13 cellular contexts compared by ENCODE assay signal in the genomic region with DNA sequence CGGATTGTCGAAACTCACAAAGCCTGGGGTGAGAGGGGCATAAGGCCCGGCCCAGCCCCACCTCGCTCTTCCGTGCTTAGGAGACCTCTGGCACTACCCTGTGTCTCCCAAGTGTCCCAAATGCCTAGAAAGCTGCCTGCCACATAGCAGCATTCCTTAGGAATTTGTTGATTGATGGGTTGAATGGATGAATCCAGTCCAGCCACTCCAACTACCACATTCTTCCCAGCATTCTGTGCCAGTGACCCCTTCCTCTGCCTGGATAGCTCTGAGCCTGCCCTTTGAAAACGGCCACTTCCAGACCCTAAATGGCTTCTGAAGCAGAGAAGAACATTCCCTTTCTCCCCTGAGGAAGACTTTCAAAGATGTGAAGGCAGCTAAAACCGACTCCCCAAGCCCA. TPM values are rescaled to one million over a fixed set of nuclear protein-coding genes. Genes with fewer than 3 reads are reported as not detected.
DNase-seq lines count a peak whose midpoint lies in the region; ATAC-seq and TF ChIP-seq lines count a peak whose summit lies in the region.
"Had no signal": no experiment of that assay in that cellular context is flagged by ENCODE, and none has a peak within 500 bp of the region (broad histone marks: within the 10 kb centered on the region; RNA-seq: fewer than 3 reads in every experiment).

No MANE protein-coding gene starts in this region.

- peaks cover 8% of the 10 kb centered on the region for H3K36me3 Mint-ChIP-seq in WTC11
- H3K36me3 Mint-ChIP-seq in effector memory CD8-positive, alpha-beta T cell (ENCODE audit: insufficient read depth): no peaks in the 10 kb centered on the region

- no peak for TF ChIP-seq CTCF in WTC11 (IDR thresholded peaks at IDR 0.05)

- POLR2A ChIA-PET in WTC11 (lab: Charles Lee): no interaction called here

- no peaks in the 10 kb centered on the region for H3K9me3 Mint-ChIP-seq in WTC11
- no peaks in the 10 kb centered on the region for H3K9me3 Mint-ChIP-seq in effector memory CD8-positive, alpha-beta T cell
- H3K9me3 Mint-ChIP-seq: CD8-positive, alpha-beta memory T cell; IgD-negative memory B cell had no signal

- no peaks in the 10 kb centered on the region for H3K4me1 Mint-ChIP-seq in WTC11
- peaks cover 7 to 13% of the 10 kb centered on the region in 2 donors for H3K4me1 Mint-ChIP-seq in effector memory CD8-positive, alpha-beta T cell (ENCODE audit: low read depth in 2 of 2)

- DNase-seq in D341Med (ENCODE audit: low spot score) (peak; percentile 30), WTC11 (ENCODE audit: low spot score) (no peak), islet precursor cell (peak; percentile 60), NCI-H1048 (lab: John Stamatoyannopoulos, UW) (no peak)
- no peak for DNase-seq in effector memory CD8-positive, alpha-beta T cell
- DNase-seq in stimulated activated naive CD4-positive, alpha-beta T cell (lab: John Stamatoyannopoulos, UW): no peak
- DNase-seq: BE2C; Caco-2; CD8-positive, alpha-beta memory T cell; HCEC 1CT had no signal

- H3K27ac Mint-ChIP-seq in WTC11: peak overlapping the region; percentile 66
- H3K27ac Mint-ChIP-seq in effector memory CD8-positive, alpha-beta T cell: no peak overlapping the region

- CTCF ChIA-PET in WTC11 (lab: Charles Lee): interaction anchor here (0.6 to 2.1 kb wide), 4 partner anchors 9 to 132 kb away, joined by 3 to 6 read pairs (median 5); a partner anchor contains a TSS

- H3K4me3 Mint-ChIP-seq in WTC11: no peak overlapping the region
- no peak overlapping the region for H3K4me3 Mint-ChIP-seq in effector memory CD8-positive, alpha-beta T cell
- H3K4me3 Mint-ChIP-seq: CD8-positive, alpha-beta memory T cell; IgD-negative memory B cell had no signal

- no peak for ATAC-seq in WTC11
- no peak for ATAC-seq in effector memory CD8-positive, alpha-beta T cell (replicated peaks)

- no peaks in the 10 kb centered on the region for H3K27me3 Mint-ChIP-seq in WTC11 (ENCODE audit: low read depth)
- no peaks in the 10 kb centered on the region for H3K27me3 Mint-ChIP-seq in effector memory CD8-positive, alpha-beta T cell
- H3K27me3 Mint-ChIP-seq: CD8-positive, alpha-beta memory T cell had no signal

TF ChIP-seq in WTC11, 78 proteins besides CTCF, POLR2A, EP300 and RAD21 (continues in another document):
- TF ChIP-seq, protein P1, sequence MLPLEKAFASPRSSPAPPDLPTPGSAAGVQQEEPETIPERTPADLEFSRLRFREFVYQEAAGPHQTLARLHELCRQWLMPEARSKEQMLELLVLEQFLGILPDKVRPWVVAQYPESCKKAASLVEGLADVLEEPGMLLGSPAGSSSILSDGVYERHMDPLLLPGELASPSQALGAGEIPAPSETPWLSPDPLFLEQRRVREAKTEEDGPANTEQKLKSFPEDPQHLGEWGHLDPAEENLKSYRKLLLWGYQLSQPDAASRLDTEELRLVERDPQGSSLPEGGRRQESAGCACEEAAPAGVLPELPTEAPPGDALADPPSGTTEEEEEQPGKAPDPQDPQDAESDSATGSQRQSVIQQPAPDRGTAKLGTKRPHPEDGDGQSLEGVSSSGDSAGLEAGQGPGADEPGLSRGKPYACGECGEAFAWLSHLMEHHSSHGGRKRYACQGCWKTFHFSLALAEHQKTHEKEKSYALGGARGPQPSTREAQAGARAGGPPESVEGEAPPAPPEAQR (CRISPR knock-in tag; IDR thresholded peaks at IDR 0.05): no peak
- TF ChIP-seq, protein P2, sequence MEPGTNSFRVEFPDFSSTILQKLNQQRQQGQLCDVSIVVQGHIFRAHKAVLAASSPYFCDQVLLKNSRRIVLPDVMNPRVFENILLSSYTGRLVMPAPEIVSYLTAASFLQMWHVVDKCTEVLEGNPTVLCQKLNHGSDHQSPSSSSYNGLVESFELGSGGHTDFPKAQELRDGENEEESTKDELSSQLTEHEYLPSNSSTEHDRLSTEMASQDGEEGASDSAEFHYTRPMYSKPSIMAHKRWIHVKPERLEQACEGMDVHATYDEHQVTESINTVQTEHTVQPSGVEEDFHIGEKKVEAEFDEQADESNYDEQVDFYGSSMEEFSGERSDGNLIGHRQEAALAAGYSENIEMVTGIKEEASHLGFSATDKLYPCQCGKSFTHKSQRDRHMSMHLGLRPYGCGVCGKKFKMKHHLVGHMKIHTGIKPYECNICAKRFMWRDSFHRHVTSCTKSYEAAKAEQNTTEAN (CRISPR knock-in tag; IDR thresholded peaks at IDR 0.05): no peak
- TF ChIP-seq, protein P3, sequence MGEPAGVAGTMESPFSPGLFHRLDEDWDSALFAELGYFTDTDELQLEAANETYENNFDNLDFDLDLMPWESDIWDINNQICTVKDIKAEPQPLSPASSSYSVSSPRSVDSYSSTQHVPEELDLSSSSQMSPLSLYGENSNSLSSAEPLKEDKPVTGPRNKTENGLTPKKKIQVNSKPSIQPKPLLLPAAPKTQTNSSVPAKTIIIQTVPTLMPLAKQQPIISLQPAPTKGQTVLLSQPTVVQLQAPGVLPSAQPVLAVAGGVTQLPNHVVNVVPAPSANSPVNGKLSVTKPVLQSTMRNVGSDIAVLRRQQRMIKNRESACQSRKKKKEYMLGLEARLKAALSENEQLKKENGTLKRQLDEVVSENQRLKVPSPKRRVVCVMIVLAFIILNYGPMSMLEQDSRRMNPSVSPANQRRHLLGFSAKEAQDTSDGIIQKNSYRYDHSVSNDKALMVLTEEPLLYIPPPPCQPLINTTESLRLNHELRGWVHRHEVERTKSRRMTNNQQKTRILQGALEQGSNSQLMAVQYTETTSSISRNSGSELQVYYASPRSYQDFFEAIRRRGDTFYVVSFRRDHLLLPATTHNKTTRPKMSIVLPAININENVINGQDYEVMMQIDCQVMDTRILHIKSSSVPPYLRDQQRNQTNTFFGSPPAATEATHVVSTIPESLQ (CRISPR knock-in tag; IDR thresholded peaks at IDR 0.05): no peak
- no peak for TF ChIP-seq CBFB (CRISPR knock-in tag; IDR thresholded peaks at IDR 0.05; ENCODE audit: low read depth)
- TF ChIP-seq NR1H2 (CRISPR knock-in tag; IDR thresholded peaks at IDR 0.05): no peak
- TF ChIP-seq, protein P4, sequence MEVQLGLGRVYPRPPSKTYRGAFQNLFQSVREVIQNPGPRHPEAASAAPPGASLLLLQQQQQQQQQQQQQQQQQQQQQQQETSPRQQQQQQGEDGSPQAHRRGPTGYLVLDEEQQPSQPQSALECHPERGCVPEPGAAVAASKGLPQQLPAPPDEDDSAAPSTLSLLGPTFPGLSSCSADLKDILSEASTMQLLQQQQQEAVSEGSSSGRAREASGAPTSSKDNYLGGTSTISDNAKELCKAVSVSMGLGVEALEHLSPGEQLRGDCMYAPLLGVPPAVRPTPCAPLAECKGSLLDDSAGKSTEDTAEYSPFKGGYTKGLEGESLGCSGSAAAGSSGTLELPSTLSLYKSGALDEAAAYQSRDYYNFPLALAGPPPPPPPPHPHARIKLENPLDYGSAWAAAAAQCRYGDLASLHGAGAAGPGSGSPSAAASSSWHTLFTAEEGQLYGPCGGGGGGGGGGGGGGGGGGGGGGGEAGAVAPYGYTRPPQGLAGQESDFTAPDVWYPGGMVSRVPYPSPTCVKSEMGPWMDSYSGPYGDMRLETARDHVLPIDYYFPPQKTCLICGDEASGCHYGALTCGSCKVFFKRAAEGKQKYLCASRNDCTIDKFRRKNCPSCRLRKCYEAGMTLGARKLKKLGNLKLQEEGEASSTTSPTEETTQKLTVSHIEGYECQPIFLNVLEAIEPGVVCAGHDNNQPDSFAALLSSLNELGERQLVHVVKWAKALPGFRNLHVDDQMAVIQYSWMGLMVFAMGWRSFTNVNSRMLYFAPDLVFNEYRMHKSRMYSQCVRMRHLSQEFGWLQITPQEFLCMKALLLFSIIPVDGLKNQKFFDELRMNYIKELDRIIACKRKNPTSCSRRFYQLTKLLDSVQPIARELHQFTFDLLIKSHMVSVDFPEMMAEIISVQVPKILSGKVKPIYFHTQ (CRISPR knock-in tag; IDR thresholded peaks at IDR 0.05): no peak
- no peak for TF ChIP-seq FOXJ3 (CRISPR knock-in tag; IDR thresholded peaks at IDR 0.05; ENCODE audit: borderline replicate concordance)
- no peak for TF ChIP-seq TP53 (CRISPR knock-in tag; IDR thresholded peaks at IDR 0.05)
- no peak for TF ChIP-seq ELF4 (CRISPR knock-in tag; IDR thresholded peaks at IDR 0.05; ENCODE audit: low read depth)
- TF ChIP-seq TEAD1 (CRISPR knock-in tag; IDR thresholded peaks at IDR 0.05): no peak
- TF ChIP-seq, protein P5, sequence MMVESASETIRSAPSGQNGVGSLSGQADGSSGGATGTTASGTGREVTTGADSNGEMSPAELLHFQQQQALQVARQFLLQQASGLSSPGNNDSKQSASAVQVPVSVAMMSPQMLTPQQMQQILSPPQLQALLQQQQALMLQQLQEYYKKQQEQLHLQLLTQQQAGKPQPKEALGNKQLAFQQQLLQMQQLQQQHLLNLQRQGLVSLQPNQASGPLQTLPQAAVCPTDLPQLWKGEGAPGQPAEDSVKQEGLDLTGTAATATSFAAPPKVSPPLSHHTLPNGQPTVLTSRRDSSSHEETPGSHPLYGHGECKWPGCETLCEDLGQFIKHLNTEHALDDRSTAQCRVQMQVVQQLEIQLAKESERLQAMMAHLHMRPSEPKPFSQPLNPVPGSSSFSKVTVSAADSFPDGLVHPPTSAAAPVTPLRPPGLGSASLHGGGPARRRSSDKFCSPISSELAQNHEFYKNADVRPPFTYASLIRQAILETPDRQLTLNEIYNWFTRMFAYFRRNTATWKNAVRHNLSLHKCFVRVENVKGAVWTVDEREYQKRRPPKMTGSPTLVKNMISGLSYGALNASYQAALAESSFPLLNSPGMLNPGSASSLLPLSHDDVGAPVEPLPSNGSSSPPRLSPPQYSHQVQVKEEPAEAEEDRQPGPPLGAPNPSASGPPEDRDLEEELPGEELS (CRISPR knock-in tag; IDR thresholded peaks at IDR 0.05): no peak
- no peak for TF ChIP-seq NFATC4 (CRISPR knock-in tag; IDR thresholded peaks at IDR 0.05)
- TF ChIP-seq, protein P6, sequence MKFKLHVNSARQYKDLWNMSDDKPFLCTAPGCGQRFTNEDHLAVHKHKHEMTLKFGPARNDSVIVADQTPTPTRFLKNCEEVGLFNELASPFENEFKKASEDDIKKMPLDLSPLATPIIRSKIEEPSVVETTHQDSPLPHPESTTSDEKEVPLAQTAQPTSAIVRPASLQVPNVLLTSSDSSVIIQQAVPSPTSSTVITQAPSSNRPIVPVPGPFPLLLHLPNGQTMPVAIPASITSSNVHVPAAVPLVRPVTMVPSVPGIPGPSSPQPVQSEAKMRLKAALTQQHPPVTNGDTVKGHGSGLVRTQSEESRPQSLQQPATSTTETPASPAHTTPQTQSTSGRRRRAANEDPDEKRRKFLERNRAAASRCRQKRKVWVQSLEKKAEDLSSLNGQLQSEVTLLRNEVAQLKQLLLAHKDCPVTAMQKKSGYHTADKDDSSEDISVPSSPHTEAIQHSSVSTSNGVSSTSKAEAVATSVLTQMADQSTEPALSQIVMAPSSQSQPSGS (CRISPR knock-in tag; IDR thresholded peaks at IDR 0.05; ENCODE audit: borderline replicate concordance, low read depth): no peak
- no peak for TF ChIP-seq EMX1 (CRISPR knock-in tag; IDR thresholded peaks at IDR 0.05)
- TF ChIP-seq GRHL2 (CRISPR knock-in tag; IDR thresholded peaks at IDR 0.05; ENCODE audit: insufficient replicate concordance, severe bottlenecking): no peak

RNA-seq across cellular contexts. Expression of a gene that starts 11.5 kb away (rescaled TPM):
- 0.34 to 0.64 TPM (median 0.42 TPM) in 3 replicates for total RNA-seq in WTC11 (2021)
- total RNA-seq: CD8-positive, alpha-beta memory T cell; H4; HT1080 had no signal

RNA-seq across cellular contexts. Expression of a gene that starts 16.2 kb away (rescaled TPM):
- 0.92 TPM in 1 of 3 replicates, not detected in the others for total RNA-seq in WTC11 (2021)
- total RNA-seq: CD8-positive, alpha-beta memory T cell; H4; HT1080 had no signal

RNA-seq across cellular contexts. Expression of a gene that starts 58.1 kb away (rescaled TPM):
- total RNA-seq in WTC11 (2021): 88.8 to 99.3 TPM (median 95.5 TPM) in 3 replicates

Comparison
In these comparisons a context has a peak if more than half of its experiments do, and no peak if none do; other contexts are left out.
1. DNase-seq: peak in D341Med (single experiment) and islet precursor cell (single experiment); none in WTC11 (single experiment), effector memory CD8-positive, alpha-beta T cell (0 of 3), NCI-H1048 (single experiment) and stimulated activated naive CD4-positive, alpha-beta T cell (0 of 6).